2 cellular contexts compared by ENCODE assay signal in genomic region chr22:43446037-43446803, GRCh38.
A peak's percentile ranks its signal among the peaks of the same experiment; 100 is the strongest.
TF ChIP-seq lines count a peak whose summit lies in the region.

No MANE protein-coding gene starts in this region.

TF ChIP-seq in HEK293, 187 proteins besides CTCF, POLR2A, EP300 and RAD21 (continued from another document):
- TF ChIP-seq KLF17 (tag by site-specific recombination; IDR thresholded peaks at IDR 0.05) (peak; percentile 92), ZNF624 (tag by site-specific recombination; IDR thresholded peaks at IDR 0.05) (no peak), ZNF398 (tag by site-specific recombination; IDR thresholded peaks at IDR 0.05) (no peak)

TF ChIP-seq in GM12891, 5 proteins besides CTCF, POLR2A, EP300 and RAD21 (continued from another document):
- TF ChIP-seq POU2F2 (IDR thresholded peaks at IDR 0.05; ENCODE audit: low read depth, low read length) (no peak), POLR2AphosphoS5 (IDR thresholded peaks at IDR 0.05; ENCODE audit: low read depth, low read length) (no peak)
